Comparison of ENCODE assay signal across 8 cellular contexts in genomic region chr6:33118525-33119123, GRCh38. TPM values are rescaled to one million over a fixed set of nuclear protein-coding genes. Genes with fewer than 3 reads are reported as not detected.
A peak's percentile ranks its signal among the peaks of the same experiment; 100 is the strongest.
DNase-seq lines count a peak whose midpoint lies in the region; ATAC-seq and TF ChIP-seq lines count a peak whose summit lies in the region.

No MANE protein-coding gene starts in this region.

- no peaks in the 10 kb centered on the region for H3K36me3 ChIP-seq in right lobe of liver

- no peak overlapping the region for H3K4me3 ChIP-seq in right lobe of liver

- H3K4me1 ChIP-seq in right lobe of liver, result no peaks in the 10 kb centered on the region

- intact Hi-C loops in right lobe of liver (cut with DNase I), result no loop called here

- 0% methylated on average over 3 of the region's 3 CpGs for WGBS in right lobe of liver (ENCODE audit: insufficient coverage, low coverage, low lambda C conversion rate, missing lambda C conversion rate)

- no peak for TF ChIP-seq POLR2A in right lobe of liver (IDR thresholded peaks at IDR 0.05)

- no peaks in the 10 kb centered on the region for H3K27me3 ChIP-seq in right lobe of liver

- no peaks in the 10 kb centered on the region for H3K9me3 ChIP-seq in right lobe of liver

- no peak overlapping the region for H3K27ac ChIP-seq in right lobe of liver

- ATAC-seq in right lobe of liver (peak; percentile 55 to 66 (median 64)), HG03095 (IDR thresholded peaks at IDR 0.05; ENCODE audit: unreplicated experiment) (no peak), GM21381 (IDR thresholded peaks at IDR 0.05; ENCODE audit: unreplicated experiment) (no peak), GM21619 (IDR thresholded peaks at IDR 0.05; ENCODE audit: unreplicated experiment) (no peak)

- TF ChIP-seq CTCF in right lobe of liver (IDR thresholded peaks at IDR 0.05), result peak; percentile 80 to 90 (median 84)

- DNase-seq in Caki2 (ENCODE audit: low read depth) (peak; percentile 10), HS-27A (ENCODE audit: low read depth) (peak; percentile 19), NCI-H82 treated with DMSO at 0.1 percent for 48 hours (lab: John Stamatoyannopoulos, UW; ENCODE audit: unreplicated experiment) (peak; percentile 57), cerebellum (ENCODE audit: low spot score) (peak; percentile 52), right lobe of liver (no peak)

- in situ Hi-C loops in Caki2 (cut with HindIII; ENCODE audit: low pct_unique_long_range_greater_than_20kb, low sequenced_read_pairs), result no loop called here

RNA-seq across cellular contexts. Expression of gene HLA-DPB1, which starts 42.8 kb away (rescaled TPM):
- total RNA-seq in Caki2 (2014; rRNA removed; shearing (Covaris generic); ENCODE audit: low replicate concordance), result not detected in 2 replicates
- total RNA-seq in cerebellum (1.8 TPM), right lobe of liver (10 to 100 TPM in 5 of 6 experiments, 1 to 10 TPM in 1; 8.6 to 66.7 (median 23.0) TPM)

RNA-seq across cellular contexts. Expression of gene HLA-DPA1, which starts 45.2 kb away (rescaled TPM):
- not detected in 2 replicates for total RNA-seq in Caki2 (2014; rRNA removed; shearing (Covaris generic); ENCODE audit: low replicate concordance)
- total RNA-seq in cerebellum, result 1.9 TPM
- 10 to 100 TPM; 10.0 to 74.8 (median 26.3) TPM for total RNA-seq in right lobe of liver

Comparison
In these comparisons a context has a peak if more than half of its experiments do, and no peak if none do; other contexts are left out.
1. DNase-seq: peak in Caki2 (single experiment), HS-27A (single experiment), NCI-H82 treated with DMSO at 0.1 percent for 48 hours (single experiment) and cerebellum (single experiment); none in right lobe of liver (0 of 3).
2. ATAC-seq: peak in right lobe of liver (4 of 4); none in HG03095 (single experiment), GM21381 (single experiment) and GM21619 (single experiment).